21 cellular contexts compared by ENCODE assay signal in genomic region chr2:124566518-124566970, GRCh38.
A peak's percentile ranks its signal among the peaks of the same experiment; 100 is the strongest.
DNase-seq lines count a peak whose midpoint lies in the region; ATAC-seq and TF ChIP-seq lines count a peak whose summit lies in the region.
"Had no signal": no experiment of that assay in that cellular context is flagged by ENCODE, and none has a peak within 500 bp of the region (broad histone marks: within the 10 kb centered on the region; RNA-seq: fewer than 3 reads in every experiment).

No MANE protein-coding gene starts in this region.

- no peak overlapping the region for H3K4me3 ChIP-seq in liver (ENCODE audit: low read depth in 1 of 3, low read length in 3 of 3)
- H3K4me3 ChIP-seq: coronary artery, testis had no signal

- H3K27ac ChIP-seq in liver (ENCODE audit: low read depth in 1 of 2, low read length in 2 of 2): no peak overlapping the region
- H3K27ac ChIP-seq: brain microvascular endothelial cell, coronary artery, testis had no signal

- no peaks in the 10 kb centered on the region for H3K36me3 ChIP-seq in liver (ENCODE audit: control insufficient read depth in 4 of 4, insufficient read depth in 3 of 4, low read depth in 1 of 4, low read length in 3 of 4)
- H3K36me3 ChIP-seq: brain microvascular endothelial cell had no signal

- TF ChIP-seq CTCF in liver (IDR thresholded peaks at IDR 0.05; ENCODE audit: low read depth, low read length, missing input control): no peak

- H3K27me3 ChIP-seq in liver (ENCODE audit: control insufficient read depth in 4 of 4, insufficient read depth in 4 of 4, low read length in 3 of 4): no peaks in the 10 kb centered on the region
- H3K27me3 ChIP-seq: brain microvascular endothelial cell, testis had no signal

- DNase-seq in DMS153 (lab: John Stamatoyannopoulos, UW): peak; percentile 93
- peak; percentile 84 for DNase-seq in NCI-H146 (lab: John Stamatoyannopoulos, UW)
- DNase-seq in NCI-H774 (lab: John Stamatoyannopoulos, UW): peak; percentile 82
- no peak for DNase-seq in iPS-NIHi11 (ENCODE audit: low spot score)
- no peak for DNase-seq in NCI-H69 (lab: John Stamatoyannopoulos, UW)
- no peak for DNase-seq in central memory CD4-positive, alpha-beta T cell
- DNase-seq: activated CD4-positive, alpha-beta T cell treated with anti-CD3 and anti-CD28 coated beads, Interleukin-2, amount 50 U/mL, for 48 hours; activated effector memory CD4-positive, alpha-beta T cell treated with anti-CD3 and anti-CD28 coated beads, Interleukin-2, amount 50 U/mL, for 16 hours; brain microvascular endothelial cell; CD4-positive, alpha-beta T cell; H7; NCI-H1417; NCI-H526 treated with DMSO at 0.1 percent for 48 hours; nephron progenitor cell; posterior cingulate gyrus; T-helper 17 cell; testis had no signal

- TF ChIP-seq RAD21 in liver (IDR thresholded peaks at IDR 0.05): peak; percentile 47 to 62

- peaks cover 0 to 19% (median 6%) of the 10 kb centered on the region in 4 donors for H3K4me1 ChIP-seq in liver (ENCODE audit: control insufficient read depth in 4 of 4, insufficient read depth in 4 of 4, low read length in 3 of 4)
- H3K4me1 ChIP-seq: testis had no signal

- no peaks in the 10 kb centered on the region for H3K9me3 ChIP-seq in liver (ENCODE audit: control insufficient read depth in 4 of 4, low read length in 3 of 4)
- H3K9me3 ChIP-seq: testis had no signal

- H3K9ac ChIP-seq in liver (ENCODE audit: low read depth in 1 of 2, low read length in 2 of 2): no peak overlapping the region

- ATAC-seq in HG03159 (IDR thresholded peaks at IDR 0.05; ENCODE audit: unreplicated experiment): no peak
- ATAC-seq: stimulated activated memory B cell treated with anti-CD40 and anti-IgM and Interleukin-4, amounts not matched to agents 10 μg/mL and 1 μg/mL and 100 μg/mL, for 72 hours; T-helper 17 cell had no signal

TF ChIP-seq in liver, 16 proteins besides CTCF, POLR2A, EP300 and RAD21:
- no peak for TF ChIP-seq HNF4G (IDR thresholded peaks at IDR 0.05)
- peak in 1 of 2 donors; percentile 42 for TF ChIP-seq GABPA (IDR thresholded peaks at IDR 0.05 in 1 of 2, conservative IDR thresholded peaks at IDR 0.05 in 1 of 2)
- peak; percentile 34 to 87 for TF ChIP-seq RXRA (IDR thresholded peaks at IDR 0.05)
- TF ChIP-seq FOXA1 (IDR thresholded peaks at IDR 0.05): peak; percentile 81
- TF ChIP-seq EGR1 (IDR thresholded peaks at IDR 0.05; ENCODE audit: low read depth in 2 of 2): peak in 1 of 2 donors; percentile 71
- peak; percentile 68 for TF ChIP-seq YY1 (IDR thresholded peaks at IDR 0.05)
- no peak for TF ChIP-seq TAF1 (conservative IDR thresholded peaks at IDR 0.05)
- TF ChIP-seq SP1 (IDR thresholded peaks at IDR 0.05): peak; percentile 46
- TF ChIP-seq ZBTB33 (IDR thresholded peaks at IDR 0.05): peak; percentile 87
- TF ChIP-seq, protein P1, sequence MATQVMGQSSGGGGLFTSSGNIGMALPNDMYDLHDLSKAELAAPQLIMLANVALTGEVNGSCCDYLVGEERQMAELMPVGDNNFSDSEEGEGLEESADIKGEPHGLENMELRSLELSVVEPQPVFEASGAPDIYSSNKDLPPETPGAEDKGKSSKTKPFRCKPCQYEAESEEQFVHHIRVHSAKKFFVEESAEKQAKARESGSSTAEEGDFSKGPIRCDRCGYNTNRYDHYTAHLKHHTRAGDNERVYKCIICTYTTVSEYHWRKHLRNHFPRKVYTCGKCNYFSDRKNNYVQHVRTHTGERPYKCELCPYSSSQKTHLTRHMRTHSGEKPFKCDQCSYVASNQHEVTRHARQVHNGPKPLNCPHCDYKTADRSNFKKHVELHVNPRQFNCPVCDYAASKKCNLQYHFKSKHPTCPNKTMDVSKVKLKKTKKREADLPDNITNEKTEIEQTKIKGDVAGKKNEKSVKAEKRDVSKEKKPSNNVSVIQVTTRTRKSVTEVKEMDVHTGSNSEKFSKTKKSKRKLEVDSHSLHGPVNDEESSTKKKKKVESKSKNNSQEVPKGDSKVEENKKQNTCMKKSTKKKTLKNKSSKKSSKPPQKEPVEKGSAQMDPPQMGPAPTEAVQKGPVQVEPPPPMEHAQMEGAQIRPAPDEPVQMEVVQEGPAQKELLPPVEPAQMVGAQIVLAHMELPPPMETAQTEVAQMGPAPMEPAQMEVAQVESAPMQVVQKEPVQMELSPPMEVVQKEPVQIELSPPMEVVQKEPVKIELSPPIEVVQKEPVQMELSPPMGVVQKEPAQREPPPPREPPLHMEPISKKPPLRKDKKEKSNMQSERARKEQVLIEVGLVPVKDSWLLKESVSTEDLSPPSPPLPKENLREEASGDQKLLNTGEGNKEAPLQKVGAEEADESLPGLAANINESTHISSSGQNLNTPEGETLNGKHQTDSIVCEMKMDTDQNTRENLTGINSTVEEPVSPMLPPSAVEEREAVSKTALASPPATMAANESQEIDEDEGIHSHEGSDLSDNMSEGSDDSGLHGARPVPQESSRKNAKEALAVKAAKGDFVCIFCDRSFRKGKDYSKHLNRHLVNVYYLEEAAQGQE (IDR thresholded peaks at IDR 0.05): no peak
- TF ChIP-seq NR2F2 (IDR thresholded peaks at IDR 0.05): no peak
- TF ChIP-seq FOXA2 (IDR thresholded peaks at IDR 0.05): peak; percentile 67
- TF ChIP-seq, protein P2, sequence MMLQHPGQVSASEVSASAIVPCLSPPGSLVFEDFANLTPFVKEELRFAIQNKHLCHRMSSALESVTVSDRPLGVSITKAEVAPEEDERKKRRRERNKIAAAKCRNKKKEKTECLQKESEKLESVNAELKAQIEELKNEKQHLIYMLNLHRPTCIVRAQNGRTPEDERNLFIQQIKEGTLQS (IDR thresholded peaks at IDR 0.05): peak; percentile 81
- TF ChIP-seq, protein P3, sequence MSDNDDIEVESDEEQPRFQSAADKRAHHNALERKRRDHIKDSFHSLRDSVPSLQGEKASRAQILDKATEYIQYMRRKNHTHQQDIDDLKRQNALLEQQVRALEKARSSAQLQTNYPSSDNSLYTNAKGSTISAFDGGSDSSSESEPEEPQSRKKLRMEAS (IDR thresholded peaks at IDR 0.05): peak; percentile 79
- peak; percentile 25 to 86 for TF ChIP-seq JUND (IDR thresholded peaks at IDR 0.05)
- peak; percentile 50 to 84 for TF ChIP-seq HNF4A (conservative IDR thresholded peaks at IDR 0.05)

Comparison
In these comparisons a context has a peak if more than half of its experiments do, and no peak if none do; other contexts are left out.
1. DNase-seq: peak in DMS153 (single experiment), NCI-H146 (single experiment) and NCI-H774 (single experiment); none in iPS-NIHi11 (single experiment), NCI-H69 (single experiment) and central memory CD4-positive, alpha-beta T cell (single experiment).